Comparison of ENCODE assay signal across 21 cellular contexts in genomic region chr6:118697554-118697953, GRCh38. TPM values are rescaled to one million over a fixed set of nuclear protein-coding genes. Genes with fewer than 3 reads are reported as not detected.
A peak's percentile ranks its signal among the peaks of the same experiment; 100 is the strongest.
DNase-seq lines count a peak whose midpoint lies in the region; ATAC-seq and TF ChIP-seq lines count a peak whose summit lies in the region.
"Had no signal": no experiment of that assay in that cellular context is flagged by ENCODE, and none has a peak within 500 bp of the region (broad histone marks: within the 10 kb centered on the region; RNA-seq: fewer than 3 reads in every experiment).

No MANE protein-coding gene starts in this region.

- no peaks in the 10 kb centered on the region for H3K9me3 ChIP-seq in RWPE2 (ENCODE audit: severe bottlenecking)

- H3K9me3 Mint-ChIP-seq in naive thymus-derived CD8-positive, alpha-beta T cell, result no peaks in the 10 kb centered on the region

- POLR2A ChIA-PET in naive thymus-derived CD8-positive, alpha-beta T cell (lab: Charles Lee), result interaction anchor here (0.8 to 1.2 kb wide), 3 partner anchors 12 to 103 kb away, joined by 3 to 4 read pairs (median 3); no protein-coding TSS in a partner anchor

- H3K36me3 Mint-ChIP-seq in naive thymus-derived CD8-positive, alpha-beta T cell, result peaks cover 11 to 81% (median 35%) of the 10 kb centered on the region in 3 donors

- peak overlapping the region in 8 of 10 donors; percentile 3 to 82 (median 32) for H3K27ac Mint-ChIP-seq in naive thymus-derived CD8-positive, alpha-beta T cell
- H3K27ac Mint-ChIP-seq: activated CD4-positive, alpha-beta memory T cell treated with anti-CD3 and anti-CD28 coated beads for 36 hours had no signal

- no peak for TF ChIP-seq CTCF in RWPE2 (IDR thresholded peaks at IDR 0.05; ENCODE audit: poor library complexity, severe bottlenecking)

- H3K27me3 ChIP-seq in RWPE2 (ENCODE audit: insufficient read depth, poor library complexity, severe bottlenecking), result no peaks in the 10 kb centered on the region

- H3K4me3 Mint-ChIP-seq in naive thymus-derived CD8-positive, alpha-beta T cell, result peak overlapping the region in 2 of 10 donors; percentile 10 to 17
- H3K4me3 Mint-ChIP-seq: activated CD4-positive, alpha-beta memory T cell treated with anti-CD3 and anti-CD28 coated beads for 36 hours had no signal

- no peaks in the 10 kb centered on the region for H3K36me3 ChIP-seq in RWPE2 (ENCODE audit: low read depth)

- H3K4me1 ChIP-seq in RWPE2 (ENCODE audit: insufficient read depth, poor library complexity, severe bottlenecking), result no peaks in the 10 kb centered on the region

- ATAC-seq in RWPE2 (ENCODE audit: low read depth) (peak; percentile 25; the same call in 1 of the 3 replicates), left ventricle myocardium superior (no peak)
- peak; percentile 44 to 52 for ATAC-seq in naive thymus-derived CD8-positive, alpha-beta T cell
- ATAC-seq: GM12878 had no signal

- no peak overlapping the region for H3K27ac ChIP-seq in RWPE2 (ENCODE audit: poor library complexity, severe bottlenecking)
- H3K27ac ChIP-seq: 22Rv1, C4-2B, GM23248, HL-60, skin epidermis had no signal

- H3K4me3 ChIP-seq in RWPE2 (ENCODE audit: severe bottlenecking), result no peak overlapping the region
- H3K4me3 ChIP-seq: GM12878, GM23248, skin epidermis had no signal

- DNase-seq in DMS153 treated with DMSO at 0.1 percent for 48 hours (lab: John Stamatoyannopoulos, UW; ENCODE audit: unreplicated experiment) (peak; percentile 22), DMS153 (lab: John Stamatoyannopoulos, UW) (no peak), NCI-H187 treated with DMSO at 0.1 percent for 48 hours (lab: John Stamatoyannopoulos, UW) (peak; percentile 27), RWPE2 (ENCODE audit: low spot score) (no peak), UCSD-AML1 (lab: John Stamatoyannopoulos, UW; ENCODE audit: unreplicated experiment) (no peak), left ventricle myocardium superior (no peak)
- DNase-seq in naive thymus-derived CD8-positive, alpha-beta T cell, result no peak
- DNase-seq in activated CD8-positive, alpha-beta memory T cell treated with anti-CD3 and anti-CD28 coated beads for 24 hours, result no peak
- DNase-seq: activated CD4-positive, alpha-beta memory T cell treated with anti-CD3 and anti-CD28 coated beads for 36 hours; activated T-cell treated with anti-CD3 and anti-CD28 coated beads, Interleukin-2, amount 50 U/mL, for 48 hours; amniotic stem cell; caudate nucleus; effector memory CD4-positive, alpha-beta T cell; GM23248; KBM-7; trophoblast cell had no signal

- no peaks in the 10 kb centered on the region for H3K27me3 Mint-ChIP-seq in naive thymus-derived CD8-positive, alpha-beta T cell
- H3K27me3 Mint-ChIP-seq: activated CD4-positive, alpha-beta memory T cell treated with anti-CD3 and anti-CD28 coated beads for 36 hours had no signal

- peaks cover 44 to 88% (median 86%) of the 10 kb centered on the region in 4 donors for H3K4me1 Mint-ChIP-seq in naive thymus-derived CD8-positive, alpha-beta T cell

- intact Hi-C loops in left ventricle myocardium superior (cut with micrococcal nuclease), result no loop called here

RNA-seq across cellular contexts. Expression of gene CEP85L, which starts 46.2 kb away (rescaled TPM):
- 10 to 100 TPM; 70.9 to 73.6 TPM for total RNA-seq in naive thymus-derived CD8-positive, alpha-beta T cell
- 10 to 100 TPM; 31.1 to 50.0 (median 47.5) TPM for polyA plus RNA-seq in naive thymus-derived CD8-positive, alpha-beta T cell
- total RNA-seq in left ventricle myocardium superior, result 14.5 TPM

Comparison
In these comparisons a context has a peak if more than half of its experiments do, and no peak if none do; other contexts are left out.
1. DNase-seq: peak in DMS153 treated with DMSO at 0.1 percent for 48 hours (single experiment) and NCI-H187 treated with DMSO at 0.1 percent for 48 hours (single experiment); none in DMS153 (single experiment), RWPE2 (single experiment), naive thymus-derived CD8-positive, alpha-beta T cell (0 of 10), UCSD-AML1 (single experiment), activated CD8-positive, alpha-beta memory T cell treated with anti-CD3 and anti-CD28 coated beads for 24 hours (single experiment) and left ventricle myocardium superior (single experiment).